Comparison of ENCODE assay signal across 21 cellular contexts in the genomic region with DNA sequence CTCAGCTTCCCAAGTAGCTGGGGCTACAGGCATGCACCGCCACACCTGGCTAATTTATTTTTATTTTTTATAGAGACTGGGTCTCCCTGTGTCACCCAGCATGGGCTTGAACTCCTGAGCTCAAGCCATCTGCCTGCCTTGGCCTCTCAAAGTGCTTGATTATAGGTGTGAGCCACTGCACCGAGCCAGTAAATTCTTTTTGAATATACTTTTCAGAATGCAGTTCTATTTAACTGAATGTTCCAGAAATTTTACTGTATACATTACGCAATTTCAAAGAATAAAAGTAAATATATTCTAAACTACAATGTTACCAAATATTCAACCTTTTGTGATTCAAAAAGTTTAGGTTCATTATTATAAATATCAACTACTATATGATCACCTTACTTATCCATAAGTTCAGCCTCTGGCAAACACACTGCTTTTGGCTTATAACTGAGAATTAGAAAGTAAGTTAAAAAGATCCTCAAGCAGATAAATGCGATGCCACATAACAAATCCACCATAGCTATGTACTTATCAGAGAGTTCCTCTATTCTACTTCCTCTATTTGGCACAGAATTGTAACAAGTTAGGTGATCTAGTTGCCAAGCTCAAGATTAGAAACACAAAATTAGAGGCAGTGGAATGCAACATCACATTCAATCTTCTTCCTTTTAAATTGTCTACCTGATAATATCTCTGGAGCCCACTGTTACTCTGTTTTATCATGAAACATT.
A peak's percentile ranks its signal among the peaks of the same experiment; 100 is the strongest.
DNase-seq lines count a peak whose midpoint lies in the region; ATAC-seq, FAIRE-seq and TF ChIP-seq lines count a peak whose summit lies in the region.
"Had no signal": no experiment of that assay in that cellular context is flagged by ENCODE, and none has a peak within 500 bp of the region (broad histone marks: within the 10 kb centered on the region; RNA-seq: fewer than 3 reads in every experiment).

No MANE protein-coding gene starts in this region.

- SMC1A ChIA-PET in GM12878 (lab: Charles Lee; ENCODE audit: uncharacterized antibody, unreplicated experiment), result interaction anchor here (1.6 to 2.2 kb wide), 2 partner anchors 9 to 13 kb away, joined by 4 to 7 read pairs; no protein-coding TSS in a partner anchor

- no peak overlapping the region for H3K4me2 ChIP-seq in GM12878 (ENCODE audit: control insufficient read depth, insufficient read depth)
- H3K4me2 ChIP-seq: A549 had no signal

- no peaks in the 10 kb centered on the region for H3K27me3 Mint-ChIP-seq in stimulated activated memory B cell treated with anti-CD40 and anti-IgM and Interleukin-4, amounts not matched to agents 10 μg/mL and 1 μg/mL and 100 μg/mL, for 72 hours
- no peaks in the 10 kb centered on the region for H3K27me3 Mint-ChIP-seq in T-cell
- H3K27me3 Mint-ChIP-seq: activated CD4-positive, alpha-beta T cell treated with anti-CD3 and anti-CD28 coated beads, Interleukin-2, amount 10 ng/mL, durations not matched to agents 7 days and 5 days had no signal

- 27% methylated on average over 4 of the region's 4 CpGs for WGBS in GM12878 (ENCODE audit: insufficient coverage, insufficient replicate concordance, low lambda C conversion rate, missing lambda C conversion rate)

- H4K20me1 ChIP-seq in GM12878 (ENCODE audit: control insufficient read depth, insufficient read depth), result no peaks in the 10 kb centered on the region

- no peaks in the 10 kb centered on the region for H3K79me2 ChIP-seq in GM12878 (ENCODE audit: control insufficient read depth, insufficient read depth, low read length)

- no peak overlapping the region for H3K4me3 ChIP-seq in cardiac muscle cell
- no peak overlapping the region for H3K4me3 ChIP-seq in GM12878
- H3K4me3 ChIP-seq: A549, gastrocnemius medialis, MG63, suprapubic skin had no signal

- H3K4me1 ChIP-seq in cardiac muscle cell (ENCODE audit: low read depth), result peaks cover 16% of the 10 kb centered on the region
- no peaks in the 10 kb centered on the region for H3K4me1 ChIP-seq in GM12878 (ENCODE audit: control insufficient read depth, insufficient read depth, low read length)
- H3K4me1 ChIP-seq: A549, gastrocnemius medialis, suprapubic skin had no signal

- ATAC-seq in left ventricle myocardium superior (no peak), GM12878 (peak; percentile 33; the same call in 1 of the 3 replicates), HG02678 (IDR thresholded peaks at IDR 0.05; ENCODE audit: unreplicated experiment) (no peak), T-cell (replicated peaks in 1 of 4) (no peak)
- ATAC-seq in stimulated activated memory B cell treated with anti-CD40 and anti-IgM and Interleukin-4, amounts not matched to agents 10 μg/mL and 1 μg/mL and 100 μg/mL, for 72 hours, result peak; percentile 68
- ATAC-seq: A549, gastrocnemius medialis had no signal

- no peaks in the 10 kb centered on the region for H3K9me3 ChIP-seq in cardiac muscle cell (ENCODE audit: low read depth)
- H3K9me3 ChIP-seq in GM12878 (replicated peaks; ENCODE audit: control insufficient read depth, insufficient read depth, low read length), result no peaks in the 10 kb centered on the region; the same call in 2 of the 3 replicates
- H3K9me3 ChIP-seq: A549, gastrocnemius medialis, MG63, suprapubic skin had no signal

- no peak overlapping the region for H3K4me3 Mint-ChIP-seq in stimulated activated memory B cell treated with anti-CD40 and anti-IgM and Interleukin-4, amounts not matched to agents 10 μg/mL and 1 μg/mL and 100 μg/mL, for 72 hours
- H3K4me3 Mint-ChIP-seq in T-cell, result no peak overlapping the region
- H3K4me3 Mint-ChIP-seq: activated CD4-positive, alpha-beta T cell treated with anti-CD3 and anti-CD28 coated beads, Interleukin-2, amount 10 ng/mL, durations not matched to agents 7 days and 5 days; CD14-positive monocyte; H9 had no signal

- FAIRE-seq in GM12878 (lab: Jason Lieb, UNC) (no peak), GM12892 (lab: Jason Lieb, UNC) (no peak)
- FAIRE-seq: A549, TTC549 had no signal

- H3K9ac ChIP-seq in GM12878 (ENCODE audit: control insufficient read depth, insufficient read depth, low read length), result no peak overlapping the region

- H3K4me1 Mint-ChIP-seq in stimulated activated memory B cell treated with anti-CD40 and anti-IgM and Interleukin-4, amounts not matched to agents 10 μg/mL and 1 μg/mL and 100 μg/mL, for 72 hours, result peaks cover 10% of the 10 kb centered on the region
- H3K4me1 Mint-ChIP-seq in T-cell, result no peaks in the 10 kb centered on the region
- H3K4me1 Mint-ChIP-seq: activated CD4-positive, alpha-beta T cell treated with anti-CD3 and anti-CD28 coated beads, Interleukin-2, amount 10 ng/mL, durations not matched to agents 7 days and 5 days; H9 had no signal

- peak overlapping the region; percentile 35 for H3K27ac ChIP-seq in cardiac muscle cell
- H3K27ac ChIP-seq in GM12878 (ENCODE audit: control insufficient read depth, insufficient read depth), result no peak overlapping the region
- H3K27ac ChIP-seq: A549, gastrocnemius medialis, suprapubic skin had no signal

- TF ChIP-seq CTCF in cardiac muscle cell (IDR thresholded peaks at IDR 0.05; ENCODE audit: low read depth, low read length) (no peak), GM12878 (IDR thresholded peaks at IDR 0.05 in 2 of 3, conservative IDR thresholded peaks at IDR 0.05 in 1 of 3; ENCODE audit: control insufficient read depth in 2 of 3, extremely low read depth in 1 of 3, insufficient read depth in 1 of 3, low read depth in 3 of 3, low read length in 3 of 3) (no peak)

- no TSS peak for BruUV-seq in GM12878 (replicated peaks; lab: Mats Ljungman, UMichigan)

- peaks cover 11% of the 10 kb centered on the region for H3K9me3 Mint-ChIP-seq in stimulated activated memory B cell treated with anti-CD40 and anti-IgM and Interleukin-4, amounts not matched to agents 10 μg/mL and 1 μg/mL and 100 μg/mL, for 72 hours
- H3K9me3 Mint-ChIP-seq in T-cell, result peaks cover 0 to 4% (median 2%) of the 10 kb centered on the region in 3 donors
- H3K9me3 Mint-ChIP-seq: H9 had no signal

- TF ChIP-seq EP300 in GM12878 (IDR thresholded peaks at IDR 0.05; ENCODE audit: borderline replicate concordance in 1 of 2, control insufficient read depth in 1 of 2, low read depth in 2 of 2, low read length in 2 of 2), result no peak

- H2AFZ ChIP-seq in GM12878 (ENCODE audit: control insufficient read depth, low read depth, low read length), result no peak overlapping the region

- in situ Hi-C loops in GM12878 (cut with MboI), result no loop called here

- H3K27ac Mint-ChIP-seq in stimulated activated memory B cell treated with anti-CD40 and anti-IgM and Interleukin-4, amounts not matched to agents 10 μg/mL and 1 μg/mL and 100 μg/mL, for 72 hours, result peak overlapping the region; percentile 13
- no peak overlapping the region for H3K27ac Mint-ChIP-seq in T-cell
- H3K27ac Mint-ChIP-seq: activated CD4-positive, alpha-beta T cell treated with anti-CD3 and anti-CD28 coated beads, Interleukin-2, amount 10 ng/mL, durations not matched to agents 7 days and 5 days had no signal

- no peak for TF ChIP-seq RAD21 in GM12878 (IDR thresholded peaks at IDR 0.05; ENCODE audit: insufficient read depth, low read depth, low read length)

- TF ChIP-seq POLR2A in GM12878 (IDR thresholded peaks at IDR 0.05; ENCODE audit: low read depth, low read length), result no peak
- no peak for TF ChIP-seq POLR2A in GM12892 (IDR thresholded peaks at IDR 0.05; ENCODE audit: low read depth, low read length)

- H3K36me3 Mint-ChIP-seq in stimulated activated memory B cell treated with anti-CD40 and anti-IgM and Interleukin-4, amounts not matched to agents 10 μg/mL and 1 μg/mL and 100 μg/mL, for 72 hours, result peaks cover 23% of the 10 kb centered on the region
- peaks cover 23% of the 10 kb centered on the region for H3K36me3 Mint-ChIP-seq in T-cell
- H3K36me3 Mint-ChIP-seq: CD14-positive monocyte had no signal

- CTCF ChIA-PET in GM12878 (lab: Yijun Ruan, JAX) (interaction anchor here (1.0 kb wide), 1 partner anchor 63 kb away, joined by 3 read pairs; no protein-coding TSS in a partner anchor), T-cell (lab: Charles Lee) (interaction anchor here in 1 of 2 donors (0.6 kb wide), 1 partner anchor 8 kb away, joined by 3 read pairs; no protein-coding TSS in a partner anchor)

- DNase-seq in cardiac muscle cell (ENCODE audit: low read depth in 1 of 2, low spot score in 1 of 2), result no peak
- DNase-seq in left ventricle myocardium superior, result no peak
- peak; percentile 90 for DNase-seq in NOMO-1 treated with DMSO at 0.1 percent for 48 hours (lab: John Stamatoyannopoulos, UW; ENCODE audit: unreplicated experiment)
- DNase-seq in GM12878 (ENCODE audit: low read depth, low spot score), result no peak
- DNase-seq in T-cell, result no peak
- no peak for DNase-seq in GM12892 (ENCODE audit: insufficient read length)
- DNase-seq: activated CD4-positive, alpha-beta T cell treated with anti-CD3 and anti-CD28 coated beads, Interleukin-2, amount 10 ng/mL, durations not matched to agents 7 days and 5 days; activated CD8-positive, alpha-beta memory T cell treated with anti-CD3 and anti-CD28 coated beads, Interleukin-2, amount 50 U/mL, for 4 hours; erythroblast; gastrocnemius medialis; H9; MG63; NCI-H2081; NCI-H510A; PC-3 had no signal

- RAD21 ChIA-PET in GM12878 (lab: Charles Lee; ENCODE audit: unreplicated experiment), result no interaction called here

- intact Hi-C loops in left ventricle myocardium superior (cut with micrococcal nuclease) (no loop called here), GM12878 (cut with micrococcal nuclease; ENCODE audit: unreplicated experiment) (no loop called here)

- H3K27me3 ChIP-seq in cardiac muscle cell (no peaks in the 10 kb centered on the region), GM12878 (replicated peaks in 1 of 2; ENCODE audit: control insufficient read depth in 2 of 2, insufficient read depth in 2 of 2, low read length in 1 of 2) (no peaks in the 10 kb centered on the region)
- H3K27me3 ChIP-seq: gastrocnemius medialis, MG63, suprapubic skin had no signal

- H3K36me3 ChIP-seq in cardiac muscle cell (no peaks in the 10 kb centered on the region), GM12878 (ENCODE audit: control insufficient read depth in 2 of 2, insufficient read depth in 2 of 2, low read length in 1 of 2) (no peaks in the 10 kb centered on the region)
- H3K36me3 ChIP-seq: gastrocnemius medialis, MG63, suprapubic skin had no signal

- POLR2A ChIA-PET in GM12878 (lab: Charles Lee), result no interaction called here
- POLR2A ChIA-PET in T-cell (lab: Charles Lee), result interaction anchor here in 1 of 2 donors (0.7 kb wide), 1 partner anchor 162 kb away, joined by 4 read pairs; no protein-coding TSS in a partner anchor

TF ChIP-seq in GM12878, 131 proteins besides CTCF, POLR2A, EP300 and RAD21:
- TF ChIP-seq RBBP5 (conservative IDR thresholded peaks at IDR 0.05) (no peak), YBX1 (IDR thresholded peaks at IDR 0.05) (no peak), NBN (IDR thresholded peaks at IDR 0.05) (no peak), SPI1 (IDR thresholded peaks at IDR 0.05; ENCODE audit: borderline replicate concordance, insufficient read depth, low read depth, low read length) (peak; percentile 31; the same call in 1 of the 2 replicates)

Comparison
In these comparisons a context has a peak if more than half of its experiments do, and no peak if none do; other contexts are left out.
1. ATAC-seq: peak in GM12878 (single experiment) and stimulated activated memory B cell treated with anti-CD40 and anti-IgM and Interleukin-4, amounts not matched to agents 10 μg/mL and 1 μg/mL and 100 μg/mL, for 72 hours (single experiment); none in left ventricle myocardium superior (single experiment), HG02678 (single experiment) and T-cell (0 of 4).